In genomic region chr2:20072436-20073158, GRCh38 we compare ENCODE assay signal across 15 cellular contexts. TPM values are rescaled to one million over a fixed set of nuclear protein-coding genes. Genes with fewer than 3 reads are reported as not detected.
DNase-seq lines count a peak whose midpoint lies in the region; ATAC-seq and TF ChIP-seq lines count a peak whose summit lies in the region.
"Had no signal": no experiment of that assay in that cellular context is flagged by ENCODE, and none has a peak within 500 bp of the region (broad histone marks: within the 10 kb centered on the region; RNA-seq: fewer than 3 reads in every experiment).

No MANE protein-coding gene starts in this region.

- no peak overlapping the region for H3K4me3 ChIP-seq in iPS-18a (ENCODE audit: low read length)
- peak overlapping the region; percentile 1 for H3K4me3 ChIP-seq in skeletal muscle cell (ENCODE audit: low read depth, low read length)

- H3K36me3 Mint-ChIP-seq in brain: no peaks in the 10 kb centered on the region
- H3K36me3 Mint-ChIP-seq in activated T-helper 1 cell treated with anti-CD3 and anti-CD28 coated beads, Interleukin-12 subunit alpha, Interleukin-12 subunit beta, Interleukin-2, Interleukin-4 antibody, amounts not matched to agents 30 ng/mL and 10 ng/mL and 1 ng/mL, durations not matched to agents 14 hours and 24 hours and 36 hours (ENCODE audit: low read depth): no peaks in the 10 kb centered on the region
- H3K36me3 Mint-ChIP-seq in activated T-cell treated with anti-CD3 and anti-CD28 coated beads, Interleukin-2, amount 50 U/mL, for 72 hours (ENCODE audit: insufficient read depth in 2 of 2): no peaks in the 10 kb centered on the region
- H3K36me3 Mint-ChIP-seq: CD4-positive, CD25-positive, alpha-beta regulatory T cell had no signal

- peaks cover 0 to 14% (median 6%) of the 10 kb centered on the region in 5 experiments for H3K9me3 Mint-ChIP-seq in brain
- H3K9me3 Mint-ChIP-seq in activated T-helper 1 cell treated with anti-CD3 and anti-CD28 coated beads, Interleukin-12 subunit alpha, Interleukin-12 subunit beta, Interleukin-2, Interleukin-4 antibody, amounts not matched to agents 30 ng/mL and 10 ng/mL and 1 ng/mL, durations not matched to agents 14 hours and 24 hours and 36 hours: no peaks in the 10 kb centered on the region
- peaks cover 2% of the 10 kb centered on the region in 2 donors for H3K9me3 Mint-ChIP-seq in activated T-cell treated with anti-CD3 and anti-CD28 coated beads, Interleukin-2, amount 50 U/mL, for 72 hours
- H3K9me3 Mint-ChIP-seq: CD4-positive, CD25-positive, alpha-beta regulatory T cell; T-helper 2 cell treated with Interferon-gamma antibody and Interleukin-4, amounts not matched to agents 5 μg/mL and 100 μg/mL, for 36 hours had no signal

- peak overlapping the region in 4 of 5 experiments; percentile 13 to 61 (median 48) for H3K4me3 Mint-ChIP-seq in brain
- no peak overlapping the region for H3K4me3 Mint-ChIP-seq in activated T-helper 1 cell treated with anti-CD3 and anti-CD28 coated beads, Interleukin-12 subunit alpha, Interleukin-12 subunit beta, Interleukin-2, Interleukin-4 antibody, amounts not matched to agents 30 ng/mL and 10 ng/mL and 1 ng/mL, durations not matched to agents 14 hours and 24 hours and 36 hours
- H3K4me3 Mint-ChIP-seq in activated T-cell treated with anti-CD3 and anti-CD28 coated beads, Interleukin-2, amount 50 U/mL, for 72 hours: no peak overlapping the region
- H3K4me3 Mint-ChIP-seq: CD4-positive, CD25-positive, alpha-beta regulatory T cell; naive thymus-derived CD8-positive, alpha-beta T cell; T-helper 2 cell treated with Interferon-gamma antibody and Interleukin-4, amounts not matched to agents 5 μg/mL and 100 μg/mL, for 36 hours had no signal

- H3K27ac ChIP-seq in iPS-18a (ENCODE audit: low read length): no peak overlapping the region

- peak overlapping the region; percentile 22; the same call in 1 of the 2 replicates for H3K9ac ChIP-seq in ES-I3 (ENCODE audit: low read depth, low read length)
- H3K9ac ChIP-seq in iPS-18a (ENCODE audit: low read length): peak overlapping the region; percentile 15

- no peaks in the 10 kb centered on the region for H3K36me3 ChIP-seq in ES-I3 (ENCODE audit: insufficient read depth, low read length)
- H3K36me3 ChIP-seq in iPS-18a (ENCODE audit: control insufficient read depth, low read depth, low read length): no peaks in the 10 kb centered on the region

- H3K4me1 Mint-ChIP-seq in brain: peaks cover 60% of the 10 kb centered on the region
- no peaks in the 10 kb centered on the region for H3K4me1 Mint-ChIP-seq in activated T-helper 1 cell treated with anti-CD3 and anti-CD28 coated beads, Interleukin-12 subunit alpha, Interleukin-12 subunit beta, Interleukin-2, Interleukin-4 antibody, amounts not matched to agents 30 ng/mL and 10 ng/mL and 1 ng/mL, durations not matched to agents 14 hours and 24 hours and 36 hours (ENCODE audit: low read depth)
- no peaks in the 10 kb centered on the region for H3K4me1 Mint-ChIP-seq in activated T-cell treated with anti-CD3 and anti-CD28 coated beads, Interleukin-2, amount 50 U/mL, for 72 hours (ENCODE audit: low read depth)
- H3K4me1 Mint-ChIP-seq: CD4-positive, CD25-positive, alpha-beta regulatory T cell; naive thymus-derived CD8-positive, alpha-beta T cell had no signal

- H3K4me1 ChIP-seq in ES-I3 (ENCODE audit: insufficient read depth, low read length) (peaks cover 5% of the 10 kb centered on the region; the same call in 1 of the 2 replicates), iPS-18a (ENCODE audit: control insufficient read depth, low read depth, low read length) (peaks cover 12% of the 10 kb centered on the region)

- no peak for DNase-seq in skeletal muscle cell (ENCODE audit: low read depth)
- no peak for DNase-seq in activated T-helper 1 cell treated with anti-CD3 and anti-CD28 coated beads, Interleukin-12 subunit alpha, Interleukin-12 subunit beta, Interleukin-2, Interleukin-4 antibody, amounts not matched to agents 30 ng/mL and 10 ng/mL and 1 ng/mL, durations not matched to agents 14 hours and 24 hours and 36 hours (ENCODE audit: low spot score)
- no peak for DNase-seq in AG08395 (ENCODE audit: low spot score)
- no peak for DNase-seq in activated T-cell treated with anti-CD3 and anti-CD28 coated beads, Interleukin-2, amount 50 U/mL, for 72 hours
- DNase-seq in activated CD4-positive, CD25-positive, alpha-beta regulatory T cell (lab: John Stamatoyannopoulos, UW): no peak
- DNase-seq: caudate nucleus; CD4-positive, CD25-positive, alpha-beta regulatory T cell; head of caudate nucleus; naive thymus-derived CD8-positive, alpha-beta T cell; NCI-H1092; NCI-H748 treated with DMSO at 0.1 percent for 48 hours had no signal

- intact Hi-C loops in activated T-helper 1 cell treated with anti-CD3 and anti-CD28 coated beads, Interleukin-12 subunit alpha, Interleukin-12 subunit beta, Interleukin-2, Interleukin-4 antibody, amounts not matched to agents 30 ng/mL and 10 ng/mL and 1 ng/mL, durations not matched to agents 14 hours and 24 hours and 36 hours (cut with micrococcal nuclease): no loop called here

- peak overlapping the region in 4 of 5 experiments; percentile 22 to 95 (median 85) for H3K27ac Mint-ChIP-seq in brain
- H3K27ac Mint-ChIP-seq in activated T-helper 1 cell treated with anti-CD3 and anti-CD28 coated beads, Interleukin-12 subunit alpha, Interleukin-12 subunit beta, Interleukin-2, Interleukin-4 antibody, amounts not matched to agents 30 ng/mL and 10 ng/mL and 1 ng/mL, durations not matched to agents 14 hours and 24 hours and 36 hours: no peak overlapping the region
- no peak overlapping the region for H3K27ac Mint-ChIP-seq in activated T-cell treated with anti-CD3 and anti-CD28 coated beads, Interleukin-2, amount 50 U/mL, for 72 hours
- H3K27ac Mint-ChIP-seq: naive thymus-derived CD8-positive, alpha-beta T cell; T-helper 2 cell treated with Interferon-gamma antibody and Interleukin-4, amounts not matched to agents 5 μg/mL and 100 μg/mL, for 36 hours had no signal

- no peak for TF ChIP-seq CTCF in brain (conservative IDR thresholded peaks at IDR 0.05)

- no peaks in the 10 kb centered on the region for H3K27me3 Mint-ChIP-seq in brain
- peaks cover 13% of the 10 kb centered on the region for H3K27me3 Mint-ChIP-seq in activated T-helper 1 cell treated with anti-CD3 and anti-CD28 coated beads, Interleukin-12 subunit alpha, Interleukin-12 subunit beta, Interleukin-2, Interleukin-4 antibody, amounts not matched to agents 30 ng/mL and 10 ng/mL and 1 ng/mL, durations not matched to agents 14 hours and 24 hours and 36 hours (ENCODE audit: insufficient read depth)
- peaks cover 7% of the 10 kb centered on the region for H3K27me3 Mint-ChIP-seq in activated T-cell treated with anti-CD3 and anti-CD28 coated beads, Interleukin-2, amount 50 U/mL, for 72 hours (ENCODE audit: low read depth)

- H3K27me3 ChIP-seq in iPS-18a (ENCODE audit: control insufficient read depth, insufficient read depth, low read length): no peaks in the 10 kb centered on the region

- H3K9me3 ChIP-seq in ES-I3 (ENCODE audit: control insufficient read depth, insufficient read depth, low read length) (no peaks in the 10 kb centered on the region), iPS-18a (ENCODE audit: control insufficient read depth, low read depth, low read length) (no peaks in the 10 kb centered on the region)

- ATAC-seq in activated T-cell treated with anti-CD3 and anti-CD28 coated beads, Interleukin-2, amount 50 U/mL, for 72 hours (replicated peaks in 1 of 2): no peak
- ATAC-seq: naive thymus-derived CD8-positive, alpha-beta T cell had no signal

RNA-seq across cellular contexts. Expression of gene LAPTM4A, which starts 21.2 kb away (rescaled TPM):
- polyA plus RNA-seq in brain (ENCODE audit: insufficient read depth, low read depth, low replicate concordance): 256 TPM
- 25.5 and 29.1 TPM in 2 replicates for total RNA-seq in activated T-helper 1 cell treated with anti-CD3 and anti-CD28 coated beads, Interleukin-12 subunit alpha, Interleukin-12 subunit beta, Interleukin-2, Interleukin-4 antibody, amounts not matched to agents 30 ng/mL and 10 ng/mL and 1 ng/mL, durations not matched to agents 14 hours and 24 hours and 36 hours
- 10 to 100 TPM; 26.0 to 33.3 TPM for total RNA-seq in activated T-cell treated with anti-CD3 and anti-CD28 coated beads, Interleukin-2, amount 50 U/mL, for 72 hours

Comparison
In these comparisons a context has a peak if more than half of its experiments do, and no peak if none do; other contexts are left out.
1. H3K27ac Mint-ChIP-seq: peak in brain (4 of 5); none in activated T-helper 1 cell treated with anti-CD3 and anti-CD28 coated beads, Interleukin-12 subunit alpha, Interleukin-12 subunit beta, Interleukin-2, Interleukin-4 antibody, amounts not matched to agents 30 ng/mL and 10 ng/mL and 1 ng/mL, durations not matched to agents 14 hours and 24 hours and 36 hours (single experiment) and activated T-cell treated with anti-CD3 and anti-CD28 coated beads, Interleukin-2, amount 50 U/mL, for 72 hours (single experiment).
2. H3K4me3 Mint-ChIP-seq: peak in brain (4 of 5); none in activated T-helper 1 cell treated with anti-CD3 and anti-CD28 coated beads, Interleukin-12 subunit alpha, Interleukin-12 subunit beta, Interleukin-2, Interleukin-4 antibody, amounts not matched to agents 30 ng/mL and 10 ng/mL and 1 ng/mL, durations not matched to agents 14 hours and 24 hours and 36 hours (single experiment) and activated T-cell treated with anti-CD3 and anti-CD28 coated beads, Interleukin-2, amount 50 U/mL, for 72 hours (0 of 2).